ENCODE assay signal across 17 cellular contexts in genomic region chr6:149372062-149372461, GRCh38. TPM values are rescaled to one million over a fixed set of nuclear protein-coding genes. Genes with fewer than 3 reads are reported as not detected.
A peak's percentile ranks its signal among the peaks of the same experiment; 100 is the strongest.
DNase-seq lines count a peak whose midpoint lies in the region; ATAC-seq, FAIRE-seq and TF ChIP-seq lines count a peak whose summit lies in the region.
"Had no signal": no experiment of that assay in that cellular context is flagged by ENCODE, and none has a peak within 500 bp of the region (broad histone marks: within the 10 kb centered on the region; RNA-seq: fewer than 3 reads in every experiment).

No MANE protein-coding gene starts in this region.

- no peak overlapping the region; a peak in 1 of 22 replicates for H3K9ac ChIP-seq in BLaER1 treated with 17β-estradiol and CSF1 and Interleukin-3, amounts not matched to agents 10 nM and 100 nM

- peak overlapping the region; percentile 41 to 92 (median 68); a peak in 19 of 22 replicates for H3K4me2 ChIP-seq in BLaER1 treated with 17β-estradiol and CSF1 and Interleukin-3, amounts not matched to agents 10 nM and 100 nM
- H3K4me2 ChIP-seq: GM23338 had no signal

- peaks cover 36 to 76% (median 59%) of the 10 kb centered on the region in 11 experiments for H3K36me3 ChIP-seq in BLaER1 treated with 17β-estradiol and CSF1 and Interleukin-3, amounts not matched to agents 10 nM and 100 nM
- H3K36me3 ChIP-seq in upper lobe of left lung = peaks cover 0 to 11% (median 0%) of the 10 kb centered on the region in 4 donors

- TF ChIP-seq CTCF in VCaP (conservative IDR thresholded peaks at IDR 0.05) (no peak), upper lobe of left lung (IDR thresholded peaks at IDR 0.05) (no peak)

- peaks cover 0 to 16% (median 0%) of the 10 kb centered on the region in 11 experiments; a peak in 5 of 22 replicates for H3K9me3 ChIP-seq in BLaER1 treated with 17β-estradiol and CSF1 and Interleukin-3, amounts not matched to agents 10 nM and 100 nM (replicated peaks in 1 of 11)
- no peaks in the 10 kb centered on the region for H3K9me3 ChIP-seq in upper lobe of left lung
- H3K9me3 ChIP-seq: Peyer's patch had no signal

- peaks cover 62% of the 10 kb centered on the region for H3K4me1 Mint-ChIP-seq in stimulated activated memory B cell treated with anti-CD40 and anti-IgM and Interleukin-4, amounts not matched to agents 10 μg/mL and 1 μg/mL and 100 μg/mL, for 72 hours
- H3K4me1 Mint-ChIP-seq: GM23338, H9 had no signal

- peaks cover 31 to 93% (median 39%) of the 10 kb centered on the region in 10 experiments for H3K4me1 ChIP-seq in BLaER1 treated with 17β-estradiol and CSF1 and Interleukin-3, amounts not matched to agents 10 nM and 100 nM
- H3K4me1 ChIP-seq in upper lobe of left lung = peaks cover 0 to 4% (median 0%) of the 10 kb centered on the region in 4 donors
- H3K4me1 ChIP-seq: Peyer's patch had no signal

- no peaks in the 10 kb centered on the region for H3K27me3 Mint-ChIP-seq in stimulated activated memory B cell treated with anti-CD40 and anti-IgM and Interleukin-4, amounts not matched to agents 10 μg/mL and 1 μg/mL and 100 μg/mL, for 72 hours

- DNase-seq in epidermal melanocyte (ENCODE audit: insufficient read length, low spot score) (no peak), NCI-H2107 treated with DMSO at 0.1 percent for 48 hours (lab: John Stamatoyannopoulos, UW; ENCODE audit: unreplicated experiment) (no peak), upper lobe of left lung (no peak)
- DNase-seq: DMS153, DND-41, H9, MM.1S, NCI-H2029, NCI-H69, Peyer's patch, SHP77 treated with DMSO at 0.1 percent for 48 hours had no signal

- H3K4me3 ChIP-seq in BLaER1 treated with 17β-estradiol and CSF1 and Interleukin-3, amounts not matched to agents 10 nM and 100 nM = no peak overlapping the region
- H3K4me3 ChIP-seq in upper lobe of left lung = no peak overlapping the region
- H3K4me3 ChIP-seq: GM23338, K562, Peyer's patch had no signal

- H3K27me3 ChIP-seq in BLaER1 treated with 17β-estradiol and CSF1 and Interleukin-3, amounts not matched to agents 10 nM and 100 nM = no peaks in the 10 kb centered on the region
- no peaks in the 10 kb centered on the region for H3K27me3 ChIP-seq in upper lobe of left lung
- H3K27me3 ChIP-seq: Peyer's patch had no signal

- FAIRE-seq in G401.6 (lab: Jason Lieb, UNC) = peak; percentile 30
- FAIRE-seq: K562 had no signal

- peak overlapping the region; percentile 48 for H3K27ac Mint-ChIP-seq in stimulated activated memory B cell treated with anti-CD40 and anti-IgM and Interleukin-4, amounts not matched to agents 10 μg/mL and 1 μg/mL and 100 μg/mL, for 72 hours
- H3K27ac Mint-ChIP-seq: GM23338, H9 had no signal

- H3K36me3 Mint-ChIP-seq in stimulated activated memory B cell treated with anti-CD40 and anti-IgM and Interleukin-4, amounts not matched to agents 10 μg/mL and 1 μg/mL and 100 μg/mL, for 72 hours = peaks cover 44% of the 10 kb centered on the region

- H4K20me1 ChIP-seq in BLaER1 treated with 17β-estradiol and CSF1 and Interleukin-3, amounts not matched to agents 10 nM and 100 nM = peaks cover 19 to 97% (median 54%) of the 10 kb centered on the region in 11 experiments; a peak in 20 of 22 replicates

- H3K27ac ChIP-seq in BLaER1 treated with 17β-estradiol and CSF1 and Interleukin-3, amounts not matched to agents 10 nM and 100 nM = peak overlapping the region in 1 of 11 experiments; percentile 38; a peak in 1 of 22 replicates
- H3K27ac ChIP-seq in VCaP (peak overlapping the region; percentile 23; the same call in 1 of the 2 replicates), upper lobe of left lung (no peak overlapping the region)
- H3K27ac ChIP-seq: Peyer's patch had no signal

- 50 to 77% methylated on average over 2 of the region's 2 CpGs for WGBS in upper lobe of left lung, 2 donors

- H3K4me3 Mint-ChIP-seq in stimulated activated memory B cell treated with anti-CD40 and anti-IgM and Interleukin-4, amounts not matched to agents 10 μg/mL and 1 μg/mL and 100 μg/mL, for 72 hours = no peak overlapping the region
- H3K4me3 Mint-ChIP-seq: GM23338, H9 had no signal

- H3K9me3 Mint-ChIP-seq in stimulated activated memory B cell treated with anti-CD40 and anti-IgM and Interleukin-4, amounts not matched to agents 10 μg/mL and 1 μg/mL and 100 μg/mL, for 72 hours = no peaks in the 10 kb centered on the region
- H3K9me3 Mint-ChIP-seq: GM23338, H9 had no signal

- TF ChIP-seq POLR2A in upper lobe of left lung (IDR thresholded peaks at IDR 0.05) = no peak

- ATAC-seq in stimulated activated memory B cell treated with anti-CD40 and anti-IgM and Interleukin-4, amounts not matched to agents 10 μg/mL and 1 μg/mL and 100 μg/mL, for 72 hours = no peak
- ATAC-seq in upper lobe of left lung (ENCODE audit: low FRiP score in 2 of 2) = no peak
- ATAC-seq: GM23338, K562 had no signal

- TF ChIP-seq EP300 in upper lobe of left lung (IDR thresholded peaks at IDR 0.05) = no peak

RNA-seq across cellular contexts. Expression of gene SUMO4, which starts 28.0 kb away (rescaled TPM):
- 1 to 10 TPM; 1.9 to 8.4 (median 3.5) TPM for total RNA-seq in upper lobe of left lung

RNA-seq across cellular contexts. Expression of gene TAB2, which starts 54.5 kb away (rescaled TPM):
- 10 to 100 TPM; 46.5 to 99.5 (median 52.7) TPM for total RNA-seq in upper lobe of left lung
